Comparison of ENCODE assay signal across 14 cellular contexts in the genomic region with DNA sequence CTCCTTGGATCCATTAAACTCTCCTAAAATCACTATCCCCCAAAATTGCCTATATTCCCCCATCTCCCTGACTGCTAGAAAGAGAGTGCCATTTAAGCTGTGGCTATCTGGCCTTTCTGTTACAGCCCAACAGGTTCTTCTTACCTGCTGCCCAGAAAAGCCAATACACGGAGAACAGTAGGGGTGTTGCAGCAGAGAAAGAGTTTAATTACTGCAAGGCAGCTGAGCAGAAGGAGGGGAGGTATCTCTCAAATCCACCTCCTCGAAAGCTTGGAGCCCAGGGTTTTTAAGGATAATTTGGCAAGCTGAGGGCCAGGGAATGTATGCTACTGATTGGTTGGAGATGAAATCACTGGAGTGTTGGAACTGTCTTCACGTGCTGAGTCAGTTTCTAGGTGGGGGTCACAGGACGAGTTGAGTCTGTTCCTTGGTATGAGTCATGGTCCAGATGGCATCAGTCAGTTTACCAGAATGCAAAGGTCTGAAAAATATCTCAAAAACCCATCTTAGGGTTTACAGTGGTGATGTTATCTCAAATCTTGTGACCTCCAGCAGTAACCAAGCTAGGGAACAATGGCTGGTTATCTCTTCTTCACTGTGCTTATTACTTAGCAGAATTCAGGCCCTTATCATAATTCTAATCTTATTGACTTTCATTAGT.
DNase-seq lines count a peak whose midpoint lies in the region; ATAC-seq and TF ChIP-seq lines count a peak whose summit lies in the region.
"Had no signal": no experiment of that assay in that cellular context is flagged by ENCODE, and none has a peak within 500 bp of the region (broad histone marks: within the 10 kb centered on the region; RNA-seq: fewer than 3 reads in every experiment).

No MANE protein-coding gene starts in this region.

- H3K27ac Mint-ChIP-seq in activated naive CD8-positive, alpha-beta T cell treated with anti-CD3 and anti-CD28 coated beads, Interleukin-2, amount 50 U/mL, for 24 hours, result no peak overlapping the region
- no peak overlapping the region for H3K27ac Mint-ChIP-seq in activated naive CD8-positive, alpha-beta T cell treated with anti-CD3 and anti-CD28 coated beads for 36 hours
- H3K27ac Mint-ChIP-seq: dendritic cell treated with granulocyte-macrophage colony-stimulating factor and Interleukin-4, amounts not matched to agents 40 ng/mL and 50 ng/mL, for 4 days had no signal

- H3K9me3 ChIP-seq in Loucy (ENCODE audit: insufficient read depth, low read depth, low read length) (peaks cover 14% of the 10 kb centered on the region), smooth muscle cell (replicated peaks; ENCODE audit: low read depth) (no peaks in the 10 kb centered on the region)
- H3K9me3 ChIP-seq: left lung had no signal

- 34% methylated on average over 4 of the region's 4 CpGs for WGBS in smooth muscle cell (ENCODE audit: low lambda C conversion rate)

- peaks cover 9% of the 10 kb centered on the region for H3K4me1 Mint-ChIP-seq in activated naive CD8-positive, alpha-beta T cell treated with anti-CD3 and anti-CD28 coated beads, Interleukin-2, amount 50 U/mL, for 24 hours
- H3K4me1 Mint-ChIP-seq in activated naive CD8-positive, alpha-beta T cell treated with anti-CD3 and anti-CD28 coated beads for 36 hours, result no peaks in the 10 kb centered on the region

- H4K20me1 ChIP-seq in Loucy (ENCODE audit: insufficient read depth, low read length, poor library complexity, severe bottlenecking), result no peaks in the 10 kb centered on the region
- H4K20me1 ChIP-seq in smooth muscle cell (ENCODE audit: low read depth), result peaks cover 5% of the 10 kb centered on the region

- H2AFZ ChIP-seq in Loucy (ENCODE audit: low read length) (no peak overlapping the region), smooth muscle cell (ENCODE audit: low read depth) (no peak overlapping the region)

- peak; percentile 40 for ATAC-seq in activated naive CD8-positive, alpha-beta T cell treated with anti-CD3 and anti-CD28 coated beads, Interleukin-2, amount 50 U/mL, for 24 hours
- ATAC-seq in esophagus mucosa, result no peak
- ATAC-seq: HepG2, left lung had no signal

- no peaks in the 10 kb centered on the region for H3K9me2 ChIP-seq in Loucy (replicated peaks; ENCODE audit: low read depth, low read length)

- peaks cover 10% of the 10 kb centered on the region for H3K9me3 Mint-ChIP-seq in activated naive CD8-positive, alpha-beta T cell treated with anti-CD3 and anti-CD28 coated beads, Interleukin-2, amount 50 U/mL, for 24 hours
- H3K9me3 Mint-ChIP-seq in activated naive CD8-positive, alpha-beta T cell treated with anti-CD3 and anti-CD28 coated beads for 36 hours, result peaks cover 3% of the 10 kb centered on the region

- H3K27me3 Mint-ChIP-seq in activated naive CD8-positive, alpha-beta T cell treated with anti-CD3 and anti-CD28 coated beads, Interleukin-2, amount 50 U/mL, for 24 hours, result no peaks in the 10 kb centered on the region
- no peaks in the 10 kb centered on the region for H3K27me3 Mint-ChIP-seq in activated naive CD8-positive, alpha-beta T cell treated with anti-CD3 and anti-CD28 coated beads for 36 hours
- H3K27me3 Mint-ChIP-seq: dendritic cell treated with granulocyte-macrophage colony-stimulating factor and Interleukin-4, amounts not matched to agents 40 ng/mL and 50 ng/mL, for 4 days had no signal

- H3K79me2 ChIP-seq in Loucy (ENCODE audit: insufficient read depth, low read length) (peaks cover 8% of the 10 kb centered on the region; the same call in 1 of the 2 replicates), smooth muscle cell (ENCODE audit: low read depth) (no peaks in the 10 kb centered on the region)

- 0 out of 2 replicates have a peak, but pooled peaks cover 4% of the 10 kb centered on the region for H3F3A ChIP-seq in Loucy (ENCODE audit: low read depth)
- H3F3A ChIP-seq in smooth muscle cell (ENCODE audit: low read depth), result no peaks in the 10 kb centered on the region

- H3K4me1 ChIP-seq in Loucy (ENCODE audit: insufficient read depth, low read length, poor library complexity, severe bottlenecking) (peaks cover 38% of the 10 kb centered on the region), smooth muscle cell (ENCODE audit: low read depth) (no peaks in the 10 kb centered on the region)
- H3K4me1 ChIP-seq: left lung had no signal

- TF ChIP-seq CTCF in Loucy (conservative IDR thresholded peaks at IDR 0.05; ENCODE audit: low read length), result no peak
- TF ChIP-seq CTCF in choroid plexus epithelial cell (conservative IDR thresholded peaks at IDR 0.05; ENCODE audit: low read depth, low read length), result no peak
- no peak for TF ChIP-seq CTCF in smooth muscle cell (IDR thresholded peaks at IDR 0.05; ENCODE audit: borderline replicate concordance, insufficient read depth, poor library complexity, severe bottlenecking)
- no peak for TF ChIP-seq CTCF in GM20000 (IDR thresholded peaks at IDR 0.05; ENCODE audit: extremely low read depth, missing control alignments)

- H3K4me3 ChIP-seq in Loucy (ENCODE audit: low read length, poor library complexity, severe bottlenecking) (no peak overlapping the region), choroid plexus epithelial cell (ENCODE audit: low read depth, low read length) (no peak overlapping the region), smooth muscle cell (no peak overlapping the region)
- H3K4me3 ChIP-seq: left lung had no signal

- no peak for DNase-seq in activated naive CD8-positive, alpha-beta T cell treated with anti-CD3 and anti-CD28 coated beads, Interleukin-2, amount 50 U/mL, for 24 hours
- DNase-seq in activated naive CD8-positive, alpha-beta T cell treated with anti-CD3 and anti-CD28 coated beads for 36 hours, result no peak
- DNase-seq in choroid plexus epithelial cell (ENCODE audit: low read depth) (peak; percentile 62), smooth muscle cell (lab: John Stamatoyannopoulos, UW; ENCODE audit: unreplicated experiment) (no peak), GM20000 (ENCODE audit: low spot score) (no peak)
- DNase-seq in stimulated activated naive CD4-positive, alpha-beta T cell treated with Interleukin-2 at 50 U/mL for 16 hours (lab: John Stamatoyannopoulos, UW), result no peak
- DNase-seq: activated CD4-positive, alpha-beta T cell treated with anti-CD3 and anti-CD28 coated beads, Interleukin-2, amount 50 U/mL, for 4 hours; activated naive CD4-positive, alpha-beta T cell treated with anti-CD3 and anti-CD28 coated beads, Interleukin-2, amount 50 U/mL, for 16 hours; left lung; NCI-H2029 treated with DMSO at 0.1 percent for 48 hours had no signal

- H3K27ac ChIP-seq in smooth muscle cell (ENCODE audit: low read depth), result peak overlapping the region; percentile 24
- H3K27ac ChIP-seq: left lung had no signal

- H3K36me3 Mint-ChIP-seq in activated naive CD8-positive, alpha-beta T cell treated with anti-CD3 and anti-CD28 coated beads, Interleukin-2, amount 50 U/mL, for 24 hours (ENCODE audit: low read depth), result peaks cover 27% of the 10 kb centered on the region
- H3K36me3 Mint-ChIP-seq in activated naive CD8-positive, alpha-beta T cell treated with anti-CD3 and anti-CD28 coated beads for 36 hours, result peaks cover 32% of the 10 kb centered on the region

- H3K27me3 ChIP-seq in Loucy (ENCODE audit: insufficient read depth, low read length, poor library complexity, severe bottlenecking), result no peaks in the 10 kb centered on the region
- H3K27me3 ChIP-seq in smooth muscle cell (ENCODE audit: low read depth), result no peaks in the 10 kb centered on the region
- H3K27me3 ChIP-seq: left lung had no signal

- H3K9ac ChIP-seq in Loucy (ENCODE audit: low read depth, low read length, poor library complexity, severe bottlenecking), result no peak overlapping the region
- no peak overlapping the region for H3K9ac ChIP-seq in smooth muscle cell (ENCODE audit: low read depth)

- H3K4me3 Mint-ChIP-seq in activated naive CD8-positive, alpha-beta T cell treated with anti-CD3 and anti-CD28 coated beads, Interleukin-2, amount 50 U/mL, for 24 hours, result no peak overlapping the region
- H3K4me3 Mint-ChIP-seq in activated naive CD8-positive, alpha-beta T cell treated with anti-CD3 and anti-CD28 coated beads for 36 hours, result no peak overlapping the region
- H3K4me3 Mint-ChIP-seq: dendritic cell treated with granulocyte-macrophage colony-stimulating factor and Interleukin-4, amounts not matched to agents 40 ng/mL and 50 ng/mL, for 4 days had no signal

- peak overlapping the region; percentile 39 for H3K4me2 ChIP-seq in Loucy (ENCODE audit: low read depth, low read length, poor library complexity, severe bottlenecking)
- H3K4me2 ChIP-seq in smooth muscle cell, result no peak overlapping the region

- H3K36me3 ChIP-seq in Loucy (ENCODE audit: insufficient read depth, low read length) (peaks cover 3% of the 10 kb centered on the region), smooth muscle cell (ENCODE audit: low read depth) (no peaks in the 10 kb centered on the region)
- H3K36me3 ChIP-seq: left lung had no signal
